ENCODE assay signal across 1 cellular context in genomic region chr20:50992336-50992732, GRCh38.
TF ChIP-seq lines count a peak whose summit lies in the region.

No MANE protein-coding gene starts in this region.

TF ChIP-seq in K562, 482 proteins besides CTCF, POLR2A, EP300 and RAD21:
- TF ChIP-seq TEAD2 (tag; IDR thresholded peaks at IDR 0.05) (no peak), TGIF2 (CRISPR knock-in tag; IDR thresholded peaks at IDR 0.05) (no peak), ZNF695 (CRISPR knock-in tag; IDR thresholded peaks at IDR 0.05) (no peak), GATAD2B (IDR thresholded peaks at IDR 0.05; ENCODE audit: borderline replicate concordance) (no peak), ZNF311 (CRISPR knock-in tag; IDR thresholded peaks at IDR 0.05) (no peak), NCOA2 (IDR thresholded peaks at IDR 0.05; ENCODE audit: partially characterized antibody in 2 of 2) (no peak), ZNF408 (CRISPR knock-in tag; IDR thresholded peaks at IDR 0.05; ENCODE audit: low read depth) (no peak), EHMT2 (IDR thresholded peaks at IDR 0.05) (no peak), MBD2 (IDR thresholded peaks at IDR 0.05; ENCODE audit: borderline replicate concordance, low read depth) (no peak), TAF9B (IDR thresholded peaks at IDR 0.05; ENCODE audit: partially characterized antibody) (no peak), ETV5 (CRISPR knock-in tag; IDR thresholded peaks at IDR 0.05; ENCODE audit: low read depth) (no peak), ESRRB (CRISPR knock-in tag; IDR thresholded peaks at IDR 0.05; ENCODE audit: borderline replicate concordance) (no peak), BACH1 (tag; IDR thresholded peaks at IDR 0.05) (no peak), UBTF (IDR thresholded peaks at IDR 0.05; ENCODE audit: borderline replicate concordance in 1 of 2, low read depth in 2 of 2, low read length in 2 of 2) (no peak), REST (CRISPR knock-in tag; IDR thresholded peaks at IDR 0.05; ENCODE audit: low read depth) (no peak)
